Comparison of ENCODE assay signal across 1 cellular context in genomic region chr11:122833133-122833470, GRCh38.
TF ChIP-seq lines count a peak whose summit lies in the region.

No MANE protein-coding gene starts in this region.

TF ChIP-seq in WTC11, 78 proteins besides CTCF, POLR2A, EP300 and RAD21:
- no peak for TF ChIP-seq ZMAT4 (CRISPR knock-in tag; IDR thresholded peaks at IDR 0.05)
- no peak for TF ChIP-seq NFE2L1 (CRISPR knock-in tag; IDR thresholded peaks at IDR 0.05)
- TF ChIP-seq GRHL2 (CRISPR knock-in tag; IDR thresholded peaks at IDR 0.05; ENCODE audit: insufficient replicate concordance, severe bottlenecking): no peak
- no peak for TF ChIP-seq ETV6 (CRISPR knock-in tag; IDR thresholded peaks at IDR 0.05)
- TF ChIP-seq CDX4 (CRISPR knock-in tag; IDR thresholded peaks at IDR 0.05; ENCODE audit: borderline replicate concordance): no peak
- no peak for TF ChIP-seq ERG (CRISPR knock-in tag; IDR thresholded peaks at IDR 0.05)
- no peak for TF ChIP-seq ZNF532 (CRISPR knock-in tag; IDR thresholded peaks at IDR 0.05; ENCODE audit: borderline replicate concordance)
